In genomic region chr2:236309669-236310029, GRCh38 we compare ENCODE assay signal across 9 cellular contexts. TPM values are rescaled to one million over a fixed set of nuclear protein-coding genes. Genes with fewer than 3 reads are reported as not detected.
DNase-seq lines count a peak whose midpoint lies in the region; ATAC-seq, FAIRE-seq and TF ChIP-seq lines count a peak whose summit lies in the region.
"Had no signal": no experiment of that assay in that cellular context is flagged by ENCODE, and none has a peak within 500 bp of the region (broad histone marks: within the 10 kb centered on the region; RNA-seq: fewer than 3 reads in every experiment).

No MANE protein-coding gene starts in this region.

- H3K4me1 ChIP-seq in RWPE2 (ENCODE audit: insufficient read depth, poor library complexity, severe bottlenecking), result no peaks in the 10 kb centered on the region

- DNase-seq in AG09319 (ENCODE audit: extremely low read depth, low read depth), result no peak
- peak; percentile 32 for DNase-seq in GM12891 (ENCODE audit: insufficient read length, low spot score)
- no peak for DNase-seq in RWPE2 (ENCODE audit: low spot score)
- DNase-seq in inferior parietal cortex (ENCODE audit: extremely low spot score), result peak; percentile 15
- no peak for DNase-seq in stimulated activated CD4-positive, alpha-beta T cell treated with anti-CD3 and anti-CD28 coated beads, Interleukin-1b, Interleukin-23, amount 100 ng/mL, for 48 hours
- no peak for DNase-seq in putamen (ENCODE audit: low spot score)
- DNase-seq in NCI-H2107 treated with DMSO at 0.1 percent for 48 hours (lab: John Stamatoyannopoulos, UW; ENCODE audit: unreplicated experiment), result no peak
- DNase-seq: naive B cell had no signal

- FAIRE-seq in GM12891 (lab: Jason Lieb, UNC), result no peak

- H3K27me3 ChIP-seq in RWPE2 (ENCODE audit: insufficient read depth, poor library complexity, severe bottlenecking), result no peaks in the 10 kb centered on the region

- no peak overlapping the region for H3K27ac ChIP-seq in RWPE2 (ENCODE audit: poor library complexity, severe bottlenecking)

- ATAC-seq in RWPE2 (ENCODE audit: low read depth) (no peak), GM18861 (IDR thresholded peaks at IDR 0.05; ENCODE audit: unreplicated experiment) (no peak)

- no peak for TF ChIP-seq POLR2A in GM12891 (IDR thresholded peaks at IDR 0.05; ENCODE audit: low read depth, low read length)

- H3K9me3 ChIP-seq in RWPE2 (ENCODE audit: severe bottlenecking), result no peaks in the 10 kb centered on the region

- TF ChIP-seq CTCF in AG09319 (IDR thresholded peaks at IDR 0.05; ENCODE audit: low read depth, low read length) (peak; percentile 33), RWPE2 (IDR thresholded peaks at IDR 0.05; ENCODE audit: poor library complexity, severe bottlenecking) (peak; percentile 33)

- no peak overlapping the region for H3K4me3 ChIP-seq in RWPE2 (ENCODE audit: severe bottlenecking)

- H3K36me3 ChIP-seq in RWPE2 (ENCODE audit: low read depth), result no peaks in the 10 kb centered on the region

TF ChIP-seq in GM12891, 5 proteins besides CTCF, POLR2A, EP300 and RAD21:
- TF ChIP-seq SPI1 (IDR thresholded peaks at IDR 0.05; ENCODE audit: low read depth, low read length) (no peak), PAX5 (IDR thresholded peaks at IDR 0.05; ENCODE audit: insufficient read depth, low read length, severe bottlenecking) (no peak)
TF ChIP-seq in GM12891: peak in this region for 0.

RNA-seq across cellular contexts. Expression of gene ASB18, which starts 45.4 kb away (rescaled TPM):
- not detected for polyA plus RNA-seq in GM12891 (2012; ENCODE audit: low read depth, missing spikeins)

Comparison
In these comparisons a context has a peak if more than half of its experiments do, and no peak if none do; other contexts are left out.
1. DNase-seq: peak in GM12891 (single experiment) and inferior parietal cortex (single experiment); none in AG09319 (single experiment), RWPE2 (single experiment), stimulated activated CD4-positive, alpha-beta T cell treated with anti-CD3 and anti-CD28 coated beads, Interleukin-1b, Interleukin-23, amount 100 ng/mL, for 48 hours (single experiment), putamen (single experiment) and NCI-H2107 treated with DMSO at 0.1 percent for 48 hours (single experiment).